2 cellular contexts compared by ENCODE assay signal in genomic region chr5:147876626-147877025, GRCh38.
TF ChIP-seq lines count a peak whose summit lies in the region.

No MANE protein-coding gene starts in this region.

TF ChIP-seq in GM23338, 12 proteins besides CTCF, POLR2A, EP300 and RAD21 (continued from another document):
- TF ChIP-seq ZNF462 (CRISPR knock-in tag; IDR thresholded peaks at IDR 0.05) (no peak), ETS1 (IDR thresholded peaks at IDR 0.05) (no peak), STAT1 (IDR thresholded peaks at IDR 0.05; ENCODE audit: unreplicated experiment) (no peak), EZH2phosphoT487 (IDR thresholded peaks at IDR 0.05; ENCODE audit: unreplicated experiment) (no peak), ZNF114 (CRISPR knock-in tag; IDR thresholded peaks at IDR 0.05) (no peak)

TF ChIP-seq in WTC11, 78 proteins besides CTCF, POLR2A, EP300 and RAD21 (continued from another document):
- TF ChIP-seq E2F5 (CRISPR knock-in tag; IDR thresholded peaks at IDR 0.05): no peak
- no peak for TF ChIP-seq ZNF317 (CRISPR knock-in tag; IDR thresholded peaks at IDR 0.05; ENCODE audit: borderline replicate concordance, low read depth)
- TF ChIP-seq HMGXB4 (CRISPR knock-in tag; IDR thresholded peaks at IDR 0.05): no peak
- TF ChIP-seq ATF1 (CRISPR knock-in tag; IDR thresholded peaks at IDR 0.05): no peak
- no peak for TF ChIP-seq USF2 (CRISPR knock-in tag; IDR thresholded peaks at IDR 0.05)
- TF ChIP-seq MYBL2 (CRISPR knock-in tag; IDR thresholded peaks at IDR 0.05): no peak
- no peak for TF ChIP-seq CBFB (CRISPR knock-in tag; IDR thresholded peaks at IDR 0.05; ENCODE audit: low read depth)
- TF ChIP-seq ZNF263 (CRISPR knock-in tag; IDR thresholded peaks at IDR 0.05; ENCODE audit: low read depth): no peak
- TF ChIP-seq AFF4 (CRISPR knock-in tag; IDR thresholded peaks at IDR 0.05; ENCODE audit: borderline replicate concordance): no peak
- TF ChIP-seq E2F4 (CRISPR knock-in tag; IDR thresholded peaks at IDR 0.05; ENCODE audit: borderline replicate concordance, low read depth): no peak
